ENCODE assay signal across 35 cellular contexts in the genomic region with DNA sequence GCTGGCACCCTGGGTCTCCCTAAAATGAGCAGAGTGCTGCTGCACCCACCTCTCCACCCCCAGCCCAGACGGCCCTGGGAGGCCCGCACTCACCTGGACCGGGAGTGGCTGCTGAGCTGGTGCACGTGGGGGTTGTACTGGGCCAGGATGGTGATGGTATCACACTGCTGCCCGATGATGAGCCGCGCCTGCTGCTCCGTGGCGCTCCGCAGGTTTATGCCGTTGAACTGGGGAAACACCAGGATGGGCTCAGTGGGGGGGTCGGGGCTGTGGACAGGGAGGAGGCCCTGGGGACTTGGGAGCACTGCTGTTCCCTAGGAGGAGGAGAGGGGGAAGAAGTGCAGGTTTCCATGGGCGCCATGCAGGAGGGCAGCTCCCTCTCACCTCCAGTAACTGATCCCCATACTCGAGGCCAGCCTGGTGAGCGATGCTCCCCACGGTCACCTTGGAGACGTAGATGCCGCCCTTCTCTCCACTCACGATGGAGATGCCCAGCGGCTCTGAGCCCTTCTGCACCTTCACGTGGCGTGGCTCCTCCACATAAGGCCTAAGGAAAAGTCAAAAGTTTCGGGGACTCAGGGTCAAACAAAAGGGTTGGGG.
"Had no signal": no experiment of that assay in that cellular context is flagged by ENCODE, and none has a peak within 500 bp of the region (broad histone marks: within the 10 kb centered on the region; RNA-seq: fewer than 3 reads in every experiment).

No MANE protein-coding gene starts in this region.

- H3K27me3 Mint-ChIP-seq: activated B cell treated with CpG ODN at 0.5 μM for 24 hours; activated CD8-positive, alpha-beta T cell treated with anti-CD3 and anti-CD28 coated beads for 36 hours; activated naive CD4-positive, alpha-beta T cell treated with anti-CD3 and anti-CD28 coated beads, Interleukin-2, amount 10 ng/mL, durations not matched to agents 7 days and 5 days; brain; dendritic cell treated with granulocyte-macrophage colony-stimulating factor and Interleukin-4, amounts not matched to agents 40 ng/mL and 50 ng/mL, for 4 days; T-cell had no signal

- FAIRE-seq: endometrium, frontal cortex had no signal

- H3K4me3 Mint-ChIP-seq: activated B cell treated with CpG ODN at 0.5 μM for 24 hours; activated CD8-positive, alpha-beta T cell treated with anti-CD3 and anti-CD28 coated beads for 36 hours; activated naive CD4-positive, alpha-beta T cell treated with anti-CD3 and anti-CD28 coated beads, Interleukin-2, amount 10 ng/mL, durations not matched to agents 7 days and 5 days; activated naive CD8-positive, alpha-beta T cell treated with anti-CD3 and anti-CD28 coated beads, Interleukin-2, amount 10 ng/mL, durations not matched to agents 7 days and 5 days; activated T-helper 1 cell treated with anti-CD3 and anti-CD28 coated beads, Interleukin-12 subunit alpha, Interleukin-12 subunit beta, Interleukin-2, Interleukin-4 antibody, amounts not matched to agents 30 ng/mL and 10 ng/mL and 1 ng/mL, durations not matched to agents 14 hours and 24 hours and 36 hours; brain; dendritic cell treated with granulocyte-macrophage colony-stimulating factor and Interleukin-4, amounts not matched to agents 40 ng/mL and 50 ng/mL, for 4 days; T-cell; T-helper 1 cell treated with Interleukin-12 subunit alpha and Interleukin-12 subunit beta and Interleukin-4 antibody, amounts not matched to agents 30 μg/mL and 1 μg/mL, for 36 hours; T-helper 2 cell treated with Interferon-gamma antibody and Interleukin-4, amounts not matched to agents 5 μg/mL and 100 μg/mL, for 36 hours had no signal

- H3K27me3 ChIP-seq: ascending aorta, breast epithelium, cardiac muscle cell, dorsolateral prefrontal cortex had no signal

- H3K4me3 ChIP-seq: ascending aorta, breast epithelium, cardiac muscle cell, coronary artery, dorsolateral prefrontal cortex had no signal

- H3K9me3 Mint-ChIP-seq: activated B cell treated with CpG ODN at 0.5 μM for 24 hours; activated CD8-positive, alpha-beta T cell treated with anti-CD3 and anti-CD28 coated beads for 36 hours; activated naive CD4-positive, alpha-beta T cell treated with anti-CD3 and anti-CD28 coated beads, Interleukin-2, amount 10 ng/mL, durations not matched to agents 7 days and 5 days; activated naive CD4-positive, alpha-beta T cell treated with anti-CD3 and anti-CD28 coated beads, Interleukin-2, amount 50 U/mL, for 72 hours; activated naive CD8-positive, alpha-beta T cell treated with anti-CD3 and anti-CD28 coated beads, Interleukin-2, amount 10 ng/mL, durations not matched to agents 7 days and 5 days; activated T-helper 1 cell treated with anti-CD3 and anti-CD28 coated beads, Interleukin-12 subunit alpha, Interleukin-12 subunit beta, Interleukin-2, Interleukin-4 antibody, amounts not matched to agents 30 ng/mL and 10 ng/mL and 1 ng/mL, durations not matched to agents 14 hours and 24 hours and 36 hours; activated T-helper 2 cell treated with anti-CD3 and anti-CD28 coated beads, Interferon-gamma antibody, Interleukin-2, Interleukin-4, amounts not matched to agents 10 μg/mL and 5 μg/mL and 100 μg/mL, durations not matched to agents 14 hours and 24 hours and 36 hours; brain; dendritic cell treated with granulocyte-macrophage colony-stimulating factor and Interleukin-4, amounts not matched to agents 40 ng/mL and 50 ng/mL, for 4 days; T-cell; T-helper 1 cell treated with Interleukin-12 subunit alpha and Interleukin-12 subunit beta and Interleukin-4 antibody, amounts not matched to agents 30 μg/mL and 1 μg/mL, for 36 hours; T-helper 2 cell treated with Interferon-gamma antibody and Interleukin-4, amounts not matched to agents 5 μg/mL and 100 μg/mL, for 36 hours had no signal

- ATAC-seq: activated CD4-positive, CD25-positive, alpha-beta regulatory T cell treated with anti-CD3 and anti-CD28 coated beads, Interleukin-2, amount 50 U/mL, for 24 hours; activated CD8-positive, alpha-beta T cell treated with anti-CD3 and anti-CD28 coated beads for 36 hours; activated naive CD4-positive, alpha-beta T cell treated with anti-CD3 and anti-CD28 coated beads, Interleukin-2, amount 50 U/mL, for 72 hours; esophagus mucosa; T-cell had no signal

- H3K4me1 Mint-ChIP-seq: activated B cell treated with CpG ODN at 0.5 μM for 24 hours; activated naive CD4-positive, alpha-beta T cell treated with anti-CD3 and anti-CD28 coated beads, Interleukin-2, amount 10 ng/mL, durations not matched to agents 7 days and 5 days; activated naive CD8-positive, alpha-beta T cell treated with anti-CD3 and anti-CD28 coated beads, Interleukin-2, amount 10 ng/mL, durations not matched to agents 7 days and 5 days; brain; T-cell had no signal

- H3K36me3 Mint-ChIP-seq: activated naive CD4-positive, alpha-beta T cell treated with anti-CD3 and anti-CD28 coated beads, Interleukin-2, amount 10 ng/mL, durations not matched to agents 7 days and 5 days; activated naive CD4-positive, alpha-beta T cell treated with anti-CD3 and anti-CD28 coated beads, Interleukin-2, amount 50 U/mL, for 72 hours; activated naive CD8-positive, alpha-beta T cell treated with anti-CD3 and anti-CD28 coated beads, Interleukin-2, amount 10 ng/mL, durations not matched to agents 7 days and 5 days; T-cell had no signal

- H3K4me1 ChIP-seq: ascending aorta, breast epithelium had no signal

- H3K9me3 ChIP-seq: ascending aorta, breast epithelium had no signal

- DNase-seq: activated B cell treated with CpG ODN at 0.5 μM for 24 hours; activated CD4-positive, alpha-beta T cell treated with anti-CD3 and anti-CD28 coated beads for 48 hours; activated CD4-positive, alpha-beta T cell treated with anti-CD3 and anti-CD28 coated beads, Interleukin-2, amount 50 U/mL, for 1 hour; activated CD4-positive, alpha-beta T cell treated with anti-CD3 and anti-CD28 coated beads, Interleukin-2, amount 50 U/mL, for 48 hours; activated CD8-positive, alpha-beta memory T cell treated with anti-CD3 and anti-CD28 coated beads for 24 hours; activated CD8-positive, alpha-beta T cell treated with anti-CD3 and anti-CD28 coated beads for 36 hours; activated effector memory CD4-positive, alpha-beta T cell treated with anti-CD3 and anti-CD28 coated beads, Interleukin-2, amount 50 U/mL, for 16 hours; activated naive CD4-positive, alpha-beta T cell; activated naive CD4-positive, alpha-beta T cell treated with anti-CD3 and anti-CD28 coated beads, Interleukin-2, amount 10 ng/mL, durations not matched to agents 7 days and 5 days; activated naive CD8-positive, alpha-beta T cell treated with anti-CD3 and anti-CD28 coated beads, Interleukin-2, amount 10 ng/mL, durations not matched to agents 7 days and 5 days; activated T-cell treated with anti-CD3 and anti-CD28 coated beads, Interleukin-2, amount 50 U/mL, for 48 hours; central memory CD4-positive, alpha-beta T cell; cerebellar nuclear complex; dorsolateral prefrontal cortex; effector CD4-positive, alpha-beta T cell; foreskin fibroblast; SW 1271; T-cell; T1000; WERI-Rb-1 had no signal

- H3K27ac Mint-ChIP-seq: activated B cell treated with CpG ODN at 0.5 μM for 24 hours; activated CD8-positive, alpha-beta T cell treated with anti-CD3 and anti-CD28 coated beads for 36 hours; activated naive CD4-positive, alpha-beta T cell treated with anti-CD3 and anti-CD28 coated beads, Interleukin-2, amount 10 ng/mL, durations not matched to agents 7 days and 5 days; activated naive CD4-positive, alpha-beta T cell treated with anti-CD3 and anti-CD28 coated beads, Interleukin-2, amount 50 U/mL, for 72 hours; activated naive CD8-positive, alpha-beta T cell treated with anti-CD3 and anti-CD28 coated beads, Interleukin-2, amount 10 ng/mL, durations not matched to agents 7 days and 5 days; activated T-helper 1 cell treated with anti-CD3 and anti-CD28 coated beads, Interleukin-12 subunit alpha, Interleukin-12 subunit beta, Interleukin-2, Interleukin-4 antibody, amounts not matched to agents 30 ng/mL and 10 ng/mL and 1 ng/mL, durations not matched to agents 14 hours and 24 hours and 36 hours; activated T-helper 2 cell treated with anti-CD3 and anti-CD28 coated beads, Interferon-gamma antibody, Interleukin-2, Interleukin-4, amounts not matched to agents 10 μg/mL and 5 μg/mL and 100 μg/mL, durations not matched to agents 14 hours and 24 hours and 36 hours; dendritic cell treated with granulocyte-macrophage colony-stimulating factor and Interleukin-4, amounts not matched to agents 40 ng/mL and 50 ng/mL, for 4 days; T-cell; T-helper 1 cell treated with Interleukin-12 subunit alpha and Interleukin-12 subunit beta and Interleukin-4 antibody, amounts not matched to agents 30 μg/mL and 1 μg/mL, for 36 hours; T-helper 2 cell treated with Interferon-gamma antibody and Interleukin-4, amounts not matched to agents 5 μg/mL and 100 μg/mL, for 36 hours had no signal

- H3K27ac ChIP-seq: ascending aorta, breast epithelium, cardiac muscle cell, coronary artery, dorsolateral prefrontal cortex, WERI-Rb-1 had no signal
